In genomic region chr14:100529561-100530031, GRCh38 we compare ENCODE assay signal across 20 cellular contexts. TPM values are rescaled to one million over a fixed set of nuclear protein-coding genes. Genes with fewer than 3 reads are reported as not detected.
DNase-seq lines count a peak whose midpoint lies in the region; ATAC-seq, FAIRE-seq and TF ChIP-seq lines count a peak whose summit lies in the region.
"Had no signal": no experiment of that assay in that cellular context is flagged by ENCODE, and none has a peak within 500 bp of the region (broad histone marks: within the 10 kb centered on the region; RNA-seq: fewer than 3 reads in every experiment).

No MANE protein-coding gene starts in this region.

- intact Hi-C loops in activated naive CD4-positive, alpha-beta T cell treated with anti-CD3 and anti-CD28 coated beads for 36 hours (cut with micrococcal nuclease): no loop called here
- intact Hi-C loops in kidney (cut with DNase I): no loop called here

- TF ChIP-seq POLR2A in upper lobe of left lung (IDR thresholded peaks at IDR 0.05): no peak

- TF ChIP-seq CTCF in WERI-Rb-1 (IDR thresholded peaks at IDR 0.05; ENCODE audit: low read depth, low read length) (no peak), kidney (IDR thresholded peaks at IDR 0.05; ENCODE audit: borderline replicate concordance, extremely low read depth, insufficient read depth) (no peak), upper lobe of left lung (IDR thresholded peaks at IDR 0.05) (no peak), mesothelial cell of epicardium (IDR thresholded peaks at IDR 0.05; ENCODE audit: unreplicated experiment) (no peak)

- WGBS in upper lobe of left lung, 2 donors: 91 to 100% methylated on average over 5 to 19 of the region's 21 CpGs

- H3K9me3 ChIP-seq in WERI-Rb-1 (ENCODE audit: severe bottlenecking) (no peaks in the 10 kb centered on the region), kidney (ENCODE audit: control insufficient read depth in 1 of 2, low read length in 2 of 2) (no peaks in the 10 kb centered on the region), upper lobe of left lung (no peaks in the 10 kb centered on the region)
- H3K9me3 ChIP-seq: body of pancreas, pancreas, SJCRH30 had no signal

- H3K27ac ChIP-seq in WERI-Rb-1 (no peak overlapping the region), kidney (ENCODE audit: low read depth in 2 of 2, low read length in 2 of 2) (no peak overlapping the region), upper lobe of left lung (no peak overlapping the region)
- H3K27ac ChIP-seq: body of pancreas, HL-60, pancreas, SJCRH30 had no signal

- DNase-seq in activated naive CD4-positive, alpha-beta T cell treated with anti-CD3 and anti-CD28 coated beads, Interleukin-2, amount 50 U/mL, for 16 hours: peak; percentile 8
- DNase-seq in activated naive CD4-positive, alpha-beta T cell treated with anti-CD3 and anti-CD28 coated beads for 36 hours: no peak
- DNase-seq in WERI-Rb-1: peak; percentile 3
- DNase-seq in kidney: peak; percentile 61
- peak; percentile 15 to 78 for DNase-seq in upper lobe of left lung
- no peak for DNase-seq in DMS153 (lab: John Stamatoyannopoulos, UW)
- no peak for DNase-seq in mesothelial cell of epicardium (ENCODE audit: low spot score in 2 of 2, unreplicated experiment in 2 of 2)
- no peak for DNase-seq in GOT3 (lab: John Stamatoyannopoulos, UW)
- DNase-seq: activated naive CD4-positive, alpha-beta T cell treated with Interleukin-2 at 50 U/mL for 16 hours; DMS 273 treated with DMSO at 0.1 percent for 48 hours; KBM-7; NCI-H1092; NCI-H226; stimulated activated naive CD8-positive, alpha-beta T cell treated with anti-CD3 and anti-CD28 coated beads, Interleukin-15, Interleukin-2, amounts not matched to agents 100 U/mL and 50 U/mL, for 24 hours had no signal

- no peaks in the 10 kb centered on the region for H3K27me3 Mint-ChIP-seq in activated naive CD4-positive, alpha-beta T cell treated with anti-CD3 and anti-CD28 coated beads for 36 hours (ENCODE audit: low read depth)
- H3K27me3 Mint-ChIP-seq in mesothelial cell of epicardium (ENCODE audit: low read depth): no peaks in the 10 kb centered on the region

- H3K9ac ChIP-seq in kidney (ENCODE audit: low read length in 2 of 2): no peak overlapping the region

- peaks cover 4% of the 10 kb centered on the region for H3K4me1 Mint-ChIP-seq in activated naive CD4-positive, alpha-beta T cell treated with anti-CD3 and anti-CD28 coated beads for 36 hours (ENCODE audit: low read depth)
- H3K4me1 Mint-ChIP-seq in mesothelial cell of epicardium: peaks cover 7% of the 10 kb centered on the region

- ATAC-seq in upper lobe of left lung (ENCODE audit: low FRiP score in 2 of 2): no peak
- ATAC-seq: body of pancreas; esophagus mucosa; pancreas; stimulated activated naive CD8-positive, alpha-beta T cell treated with anti-CD3 and anti-CD28 coated beads, Interleukin-15, Interleukin-2, amounts not matched to agents 100 U/mL and 50 U/mL, for 24 hours had no signal

- H3K4me3 ChIP-seq in WERI-Rb-1 (ENCODE audit: low read depth, low read length) (no peak overlapping the region), kidney (ENCODE audit: low read length in 2 of 2) (no peak overlapping the region), upper lobe of left lung (no peak overlapping the region)
- H3K4me3 ChIP-seq: body of pancreas, pancreas, SJCRH30 had no signal

- peaks cover 0 to 6% of the 10 kb centered on the region in 2 donors for H3K4me1 ChIP-seq in kidney (ENCODE audit: control insufficient read depth in 1 of 2, insufficient read depth in 1 of 2, low read depth in 1 of 2, low read length in 2 of 2)
- peaks cover 5 to 13% (median 9%) of the 10 kb centered on the region in 4 donors for H3K4me1 ChIP-seq in upper lobe of left lung
- H3K4me1 ChIP-seq: SJCRH30 had no signal

- CTCF ChIA-PET in activated naive CD4-positive, alpha-beta T cell treated with anti-CD3 and anti-CD28 coated beads for 36 hours (lab: Charles Lee): no interaction called here

- H3K9me3 Mint-ChIP-seq in activated naive CD4-positive, alpha-beta T cell treated with anti-CD3 and anti-CD28 coated beads for 36 hours: no peaks in the 10 kb centered on the region
- no peaks in the 10 kb centered on the region for H3K9me3 Mint-ChIP-seq in mesothelial cell of epicardium

- H3K4me3 Mint-ChIP-seq in activated naive CD4-positive, alpha-beta T cell treated with anti-CD3 and anti-CD28 coated beads for 36 hours: no peak overlapping the region
- H3K4me3 Mint-ChIP-seq in mesothelial cell of epicardium: no peak overlapping the region

- no peaks in the 10 kb centered on the region for H3K36me3 ChIP-seq in WERI-Rb-1
- H3K36me3 ChIP-seq in kidney (ENCODE audit: control insufficient read depth in 1 of 2, insufficient read depth in 2 of 2, low read length in 2 of 2): peaks cover 10 to 12% of the 10 kb centered on the region in 2 donors
- H3K36me3 ChIP-seq in upper lobe of left lung: peaks cover 4 to 43% (median 20%) of the 10 kb centered on the region in 4 donors
- H3K36me3 ChIP-seq: SJCRH30 had no signal

- H3K36me3 Mint-ChIP-seq in activated naive CD4-positive, alpha-beta T cell treated with anti-CD3 and anti-CD28 coated beads for 36 hours (ENCODE audit: low read depth): no peaks in the 10 kb centered on the region
- no peaks in the 10 kb centered on the region for H3K36me3 Mint-ChIP-seq in mesothelial cell of epicardium

- FAIRE-seq in kidney (lab: Jason Lieb, UNC): no peak
- FAIRE-seq: islet of Langerhans, pancreas had no signal

- no peak overlapping the region for H3K27ac Mint-ChIP-seq in activated naive CD4-positive, alpha-beta T cell treated with anti-CD3 and anti-CD28 coated beads for 36 hours
- H3K27ac Mint-ChIP-seq in mesothelial cell of epicardium: no peak overlapping the region

- H3K27me3 ChIP-seq in WERI-Rb-1 (ENCODE audit: insufficient read depth, low read depth, severe bottlenecking) (no peaks in the 10 kb centered on the region), upper lobe of left lung (no peaks in the 10 kb centered on the region)
- H3K27me3 ChIP-seq: body of pancreas, pancreas, SJCRH30 had no signal

- TF ChIP-seq EP300 in upper lobe of left lung (IDR thresholded peaks at IDR 0.05): no peak

RNA-seq across cellular contexts. Expression of gene BEGAIN, which starts 57.6 kb away (rescaled TPM):
- total RNA-seq in activated naive CD4-positive, alpha-beta T cell treated with anti-CD3 and anti-CD28 coated beads for 36 hours: 1 to 10 TPM; 5.0 to 5.6 TPM
- total RNA-seq in kidney (1.4 TPM), upper lobe of left lung (1 to 10 TPM in 3 of 6 donors, under 1 TPM in 3; under 0.01 to 2.0 (median 0.88) TPM), mesothelial cell of epicardium (4.7 to 6.7 TPM (median 5.1 TPM) in 3 replicates)
- 0.52 TPM for polyA plus RNA-seq in kidney (ENCODE audit: insufficient read depth, low read depth, low replicate concordance)

Comparison
In these comparisons a context has a peak if more than half of its experiments do, and no peak if none do; other contexts are left out.
1. DNase-seq: peak in activated naive CD4-positive, alpha-beta T cell treated with anti-CD3 and anti-CD28 coated beads, Interleukin-2, amount 50 U/mL, for 16 hours (single experiment), WERI-Rb-1 (single experiment), kidney (single experiment) and upper lobe of left lung (2 of 2); none in activated naive CD4-positive, alpha-beta T cell treated with anti-CD3 and anti-CD28 coated beads for 36 hours (single experiment), DMS153 (single experiment), mesothelial cell of epicardium (0 of 2) and GOT3 (single experiment).